ENCODE assay signal across 9 cellular contexts in the genomic region with DNA sequence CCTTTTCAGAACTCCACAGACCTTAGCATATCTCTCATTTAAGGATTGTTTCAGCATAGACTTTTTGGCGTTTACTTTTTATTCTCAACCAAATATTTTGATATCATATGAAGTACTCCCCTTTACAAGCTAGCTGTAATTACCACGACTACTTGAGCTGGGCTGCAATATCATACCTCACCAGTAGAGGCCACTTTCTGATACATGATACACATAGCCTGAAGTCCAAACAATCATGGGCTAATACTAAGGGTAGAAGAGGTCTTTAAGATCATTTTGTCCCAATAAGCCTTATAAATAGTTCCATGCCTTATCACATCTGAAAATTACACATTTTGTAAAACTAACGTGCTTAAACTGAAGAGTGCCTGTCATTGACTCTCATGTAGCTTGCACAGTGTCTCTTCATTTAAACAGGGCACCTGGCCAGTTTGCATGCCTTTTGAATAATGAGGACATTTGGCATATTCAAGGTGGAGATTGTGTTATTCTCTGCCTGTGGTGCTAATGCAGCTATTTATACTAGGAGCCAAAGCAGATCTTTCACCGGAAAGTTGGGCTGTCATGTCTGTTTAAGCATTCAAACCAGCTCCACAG.
DNase-seq lines count a peak whose midpoint lies in the region; ATAC-seq and TF ChIP-seq lines count a peak whose summit lies in the region.
"Had no signal": no experiment of that assay in that cellular context is flagged by ENCODE, and none has a peak within 500 bp of the region (broad histone marks: within the 10 kb centered on the region; RNA-seq: fewer than 3 reads in every experiment).

No MANE protein-coding gene starts in this region.

- no peak overlapping the region for H2AFZ ChIP-seq in OCI-LY1 (ENCODE audit: low read length)

- H3K27ac ChIP-seq in cardiac muscle cell (no peak overlapping the region), OCI-LY1 (ENCODE audit: low read depth, low read length, poor library complexity, severe bottlenecking) (no peak overlapping the region), transverse colon (no peak overlapping the region)

- H4K20me1 ChIP-seq in OCI-LY1 (ENCODE audit: insufficient read depth, low read length), result no peaks in the 10 kb centered on the region

- ATAC-seq in Right ventricle myocardium inferior (no peak), HG03039 (IDR thresholded peaks at IDR 0.05; ENCODE audit: unreplicated experiment) (no peak)

- no peaks in the 10 kb centered on the region for H3F3A ChIP-seq in OCI-LY1 (ENCODE audit: insufficient read depth, low read length)

- in situ Hi-C loops in transverse colon (cut with MboI; ENCODE audit: low pct_ligation_motif_present in 1 of 4, low pct_unique_long_range_greater_than_20kb in 1 of 4, low sequenced_read_pairs in 3 of 4), result loop anchor here in 1 of 4 donors (25.0 kb wide), 2 partner anchors 522 to 603 kb away; no protein-coding TSS in a partner anchor

- no peak overlapping the region for H3K9ac ChIP-seq in OCI-LY1 (ENCODE audit: low read length)

- TF ChIP-seq CTCF in cardiac muscle cell (IDR thresholded peaks at IDR 0.05; ENCODE audit: low read depth, low read length) (peak; percentile 57), OCI-LY1 (IDR thresholded peaks at IDR 0.05; ENCODE audit: low read length) (peak; percentile 62), fibroblast of mammary gland (conservative IDR thresholded peaks at IDR 0.05; ENCODE audit: control insufficient read depth, insufficient read depth, low read depth, low read length) (peak; percentile 71), transverse colon (IDR thresholded peaks at IDR 0.05) (peak; percentile 22 to 51 (median 46))

- no peaks in the 10 kb centered on the region for H3K79me2 ChIP-seq in OCI-LY1 (ENCODE audit: insufficient read depth, low read length)

- no peaks in the 10 kb centered on the region for H3K36me3 ChIP-seq in cardiac muscle cell
- H3K36me3 ChIP-seq in OCI-LY1 (ENCODE audit: insufficient read depth, low read length), result no peaks in the 10 kb centered on the region
- H3K36me3 ChIP-seq in transverse colon, result no peaks in the 10 kb centered on the region

- DNase-seq in cardiac muscle cell (ENCODE audit: low read depth in 1 of 2, low spot score in 1 of 2) (peak in 1 of 2 donors; percentile 51), Right ventricle myocardium inferior (ENCODE audit: missing footprints) (no peak), fibroblast of mammary gland (ENCODE audit: low read depth) (peak; percentile 65), transverse colon (no peak), NCI-H2196 treated with DMSO at 0.1 percent for 48 hours (lab: John Stamatoyannopoulos, UW; ENCODE audit: unreplicated experiment) (no peak)
- DNase-seq in effector CD4-positive, alpha-beta T cell, result no peak
- DNase-seq: caudate nucleus had no signal

- H3K4me2 ChIP-seq in OCI-LY1 (ENCODE audit: low read length), result no peak overlapping the region

- no peaks in the 10 kb centered on the region for H3K9me2 ChIP-seq in OCI-LY1 (ENCODE audit: low read depth, low read length)

- H3K4me3 ChIP-seq in cardiac muscle cell (no peak overlapping the region), OCI-LY1 (ENCODE audit: low read depth, low read length, poor library complexity, severe bottlenecking) (no peak overlapping the region), fibroblast of mammary gland (ENCODE audit: control insufficient read depth, low read depth, low read length) (no peak overlapping the region), transverse colon (no peak overlapping the region)

- no peaks in the 10 kb centered on the region for H3K4me1 ChIP-seq in cardiac muscle cell (ENCODE audit: low read depth)
- peaks cover 3% of the 10 kb centered on the region for H3K4me1 ChIP-seq in OCI-LY1 (ENCODE audit: insufficient read depth, low read length, severe bottlenecking)
- H3K4me1 ChIP-seq in transverse colon, result no peaks in the 10 kb centered on the region

- H3K9me3 ChIP-seq in cardiac muscle cell (ENCODE audit: low read depth), result no peaks in the 10 kb centered on the region
- peaks cover 7% of the 10 kb centered on the region for H3K9me3 ChIP-seq in OCI-LY1 (ENCODE audit: low read length)
- no peaks in the 10 kb centered on the region for H3K9me3 ChIP-seq in transverse colon

- WGBS in transverse colon (ENCODE audit: low coverage in 1 of 2), 2 donors, result 56 to 65% methylated on average over 4 of the region's 4 CpGs

- intact Hi-C loops in Right ventricle myocardium inferior (cut with DNase I) (loop anchor here (5.0 kb wide), 1 partner anchor 532 kb away; no protein-coding TSS in a partner anchor), transverse colon (cut with DNase I; ENCODE audit: low total_unique reads) (no loop called here)

- TF ChIP-seq EP300 in transverse colon (IDR thresholded peaks at IDR 0.05; ENCODE audit: low read depth), result no peak

- no peak for TF ChIP-seq POLR2A in transverse colon (IDR thresholded peaks at IDR 0.05)

- H3K27me3 ChIP-seq in cardiac muscle cell (no peaks in the 10 kb centered on the region), OCI-LY1 (ENCODE audit: insufficient read depth, low read length) (no peaks in the 10 kb centered on the region; the same call in 1 of the 2 replicates), transverse colon (peaks cover 6% of the 10 kb centered on the region)
